Comparison of ENCODE assay signal across 10 cellular contexts in genomic region chr10:72162978-72163377, GRCh38. TPM values are rescaled to one million over a fixed set of nuclear protein-coding genes. Genes with fewer than 3 reads are reported as not detected.
DNase-seq lines count a peak whose midpoint lies in the region; ATAC-seq and TF ChIP-seq lines count a peak whose summit lies in the region.
"Had no signal": no experiment of that assay in that cellular context is flagged by ENCODE, and none has a peak within 500 bp of the region (broad histone marks: within the 10 kb centered on the region; RNA-seq: fewer than 3 reads in every experiment).

No MANE protein-coding gene starts in this region.

- intact Hi-C loops in PC-3 (cut with micrococcal nuclease) = no loop called here
- intact Hi-C loops in OCI-LY7 (cut with micrococcal nuclease; ENCODE audit: unreplicated experiment) = no loop called here

- DNase-seq in AG08395 (ENCODE audit: low spot score) (peak; percentile 13), PC-3 (peak; percentile 66), dedifferentiated amniotic fluid mesenchymal stem cell (ENCODE audit: extremely low spot score) (peak; percentile 42), OCI-LY7 (ENCODE audit: low spot score) (no peak), NCI-H2081 treated with DMSO at 0.1 percent for 48 hours (lab: John Stamatoyannopoulos, UW) (no peak), cerebellar cortex (ENCODE audit: low spot score) (no peak)
- DNase-seq: GOT3, NCI-H187 treated with DMSO at 0.1 percent for 48 hours had no signal

- no peak overlapping the region for H2AFZ ChIP-seq in PC-3 (ENCODE audit: low read length)
- no peak overlapping the region for H2AFZ ChIP-seq in OCI-LY7 (ENCODE audit: low read length)

- no peak overlapping the region for H3K27ac ChIP-seq in PC-3 (ENCODE audit: low read length)
- no peak overlapping the region for H3K27ac ChIP-seq in OCI-LY7 (ENCODE audit: low read depth, low read length, poor library complexity, severe bottlenecking)

- H3K4me2 ChIP-seq in PC-3 (ENCODE audit: low read length) (no peak overlapping the region), OCI-LY7 (ENCODE audit: low read length) (no peak overlapping the region)

- CTCF ChIA-PET in PC-3 (lab: Charles Lee) = no interaction called here
- CTCF ChIA-PET in OCI-LY7 (lab: Charles Lee; ENCODE audit: unreplicated experiment) = no interaction called here

- H3F3A ChIP-seq in PC-3 (ENCODE audit: low read length, unreplicated experiment) = no peaks in the 10 kb centered on the region

- H3K27me3 ChIP-seq in PC-3 (ENCODE audit: low read length) = no peaks in the 10 kb centered on the region

- no peaks in the 10 kb centered on the region for H4K20me1 ChIP-seq in PC-3 (ENCODE audit: low read length)
- no peaks in the 10 kb centered on the region for H4K20me1 ChIP-seq in OCI-LY7 (ENCODE audit: insufficient read depth, low read length)

- BruUV-seq in PC-3 (replicated peaks; lab: Mats Ljungman, UMichigan) (no TSS peak), OCI-LY7 (replicated peaks; lab: Mats Ljungman, UMichigan) (no TSS peak)

- POLR2A ChIA-PET in PC-3 (lab: Charles Lee; ENCODE audit: unreplicated experiment) = no interaction called here
- POLR2A ChIA-PET in OCI-LY7 (lab: Charles Lee) = interaction anchor here (0.6 kb wide), 1 partner anchor 53 kb away, joined by 3 read pairs; the partner anchor contains the start of gene ASCC1

- H3K9ac ChIP-seq in PC-3 (ENCODE audit: low read length) = no peak overlapping the region

- H3K9me2 ChIP-seq in PC-3 (replicated peaks; ENCODE audit: low read length) (no peaks in the 10 kb centered on the region), OCI-LY7 (ENCODE audit: insufficient read depth, low read length) (no peaks in the 10 kb centered on the region)

- peak; percentile 54 for ATAC-seq in GM18861 (IDR thresholded peaks at IDR 0.05; ENCODE audit: unreplicated experiment)
- ATAC-seq in PC-3 = peak; percentile 68
- ATAC-seq in GM21515 (IDR thresholded peaks at IDR 0.05; ENCODE audit: unreplicated experiment) = no peak

- H3K79me2 ChIP-seq in PC-3 (ENCODE audit: low read length) (no peaks in the 10 kb centered on the region), OCI-LY7 (ENCODE audit: insufficient read depth, low read depth, low read length) (no peaks in the 10 kb centered on the region)

- H3K9me3 ChIP-seq in PC-3 (ENCODE audit: low read length) (no peaks in the 10 kb centered on the region), OCI-LY7 (ENCODE audit: low read length) (no peaks in the 10 kb centered on the region)

- TF ChIP-seq CTCF in PC-3 (conservative IDR thresholded peaks at IDR 0.05; ENCODE audit: low read depth, low read length) (no peak), OCI-LY7 (conservative IDR thresholded peaks at IDR 0.05; ENCODE audit: low read length) (no peak)

- H3K4me1 ChIP-seq in PC-3 (ENCODE audit: insufficient read depth, low read length) (no peaks in the 10 kb centered on the region), OCI-LY7 (ENCODE audit: insufficient read depth, low read length, poor library complexity, severe bottlenecking) (no peaks in the 10 kb centered on the region)

- no peaks in the 10 kb centered on the region for H3K36me3 ChIP-seq in PC-3 (ENCODE audit: low read depth, low read length)
- peaks cover 10% of the 10 kb centered on the region for H3K36me3 ChIP-seq in OCI-LY7 (ENCODE audit: insufficient read depth, low read length)

- H3K4me3 ChIP-seq in PC-3 (ENCODE audit: low read length) = no peak overlapping the region
- no peak overlapping the region for H3K4me3 ChIP-seq in OCI-LY7 (ENCODE audit: low read depth, low read length, poor library complexity, severe bottlenecking)

RNA-seq across cellular contexts. Expression of gene ANAPC16, which starts 52.8 kb away (rescaled TPM):
- total RNA-seq in PC-3 (2014; rRNA removed) = 19.2 and 23.9 TPM in 2 replicates
- total RNA-seq in OCI-LY7 (2014; rRNA removed; shearing (Covaris generic)) = 48.4 and 68.0 TPM in 2 replicates
- total RNA-seq in OCI-LY7 (2022) = 84.7 and 92.8 TPM in 2 replicates

RNA-seq across cellular contexts. Expression of gene ASCC1, which starts 53.1 kb away (rescaled TPM):
- 15.7 and 24.3 TPM in 2 replicates for total RNA-seq in PC-3 (2014; rRNA removed)
- total RNA-seq in OCI-LY7 (2014; rRNA removed; shearing (Covaris generic)) = 19.3 and 27.1 TPM in 2 replicates
- 51.5 and 59.9 TPM in 2 replicates for total RNA-seq in OCI-LY7 (2022)

Comparison
In these comparisons a context has a peak if more than half of its experiments do, and no peak if none do; other contexts are left out.
1. DNase-seq: peak in AG08395 (single experiment), PC-3 (single experiment) and dedifferentiated amniotic fluid mesenchymal stem cell (single experiment); none in OCI-LY7 (single experiment), NCI-H2081 treated with DMSO at 0.1 percent for 48 hours (single experiment) and cerebellar cortex (single experiment).